ENCODE assay signal across 22 cellular contexts in genomic region chr13:94557836-94558235, GRCh38.
"Had no signal": no experiment of that assay in that cellular context is flagged by ENCODE, and none has a peak within 500 bp of the region (broad histone marks: within the 10 kb centered on the region; RNA-seq: fewer than 3 reads in every experiment).

No MANE protein-coding gene starts in this region.

- H3K9me3 ChIP-seq: esophagus muscularis mucosa, mucosa of descending colon, ovary, right atrium auricular region, suprapubic skin, thyroid gland, upper lobe of left lung, uterus had no signal

- H3K36me3 Mint-ChIP-seq: neural progenitor cell had no signal

- H3K4me1 ChIP-seq: esophagus muscularis mucosa, neural progenitor cell, right atrium auricular region, suprapubic skin, thyroid gland, upper lobe of left lung, uterus had no signal

- H3K27me3 Mint-ChIP-seq: effector memory CD8-positive, alpha-beta T cell; natural killer cell treated with Interleukin-12 subunit alpha and Interleukin-12 subunit beta and Interleukin-15 and Interleukin-18, amount 100 ng/mL, for 72 hours had no signal

- H3K4me3 ChIP-seq: esophagus muscularis mucosa, hepatocyte, mucosa of descending colon, neural progenitor cell, ovary, right atrium auricular region, suprapubic skin, thyroid gland, upper lobe of left lung, uterus had no signal

- H3K27ac Mint-ChIP-seq: dendritic cell treated with granulocyte-macrophage colony-stimulating factor and Interleukin-4, amounts not matched to agents 40 ng/mL and 50 ng/mL, for 4 days; effector memory CD8-positive, alpha-beta T cell; neural progenitor cell had no signal

- H3K27ac ChIP-seq: epithelial cell of prostate, esophagus muscularis mucosa, hepatocyte, neural progenitor cell, ovary, right atrium auricular region, suprapubic skin, thyroid gland, upper lobe of left lung, uterus had no signal

- DNase-seq: effector memory CD8-positive, alpha-beta T cell; foreskin melanocyte; head of caudate nucleus; kidney; left cardiac atrium; left ventricle myocardium superior; mucosa of descending colon; nucleus accumbens; ovary; small intestine; stimulated activated CD4-positive, alpha-beta T cell treated with anti-CD3 and anti-CD28 coated beads, Interleukin-12 subunit alpha, Interleukin-12 subunit beta, amount 100 ng/mL, for 4 hours; thyroid gland; upper lobe of left lung; uterus had no signal

- H3K36me3 ChIP-seq: neural progenitor cell, ovary, right atrium auricular region, suprapubic skin, thyroid gland, uterus had no signal

- H3K4me3 Mint-ChIP-seq: dendritic cell treated with granulocyte-macrophage colony-stimulating factor and Interleukin-4, amounts not matched to agents 40 ng/mL and 50 ng/mL, for 4 days; effector memory CD8-positive, alpha-beta T cell; natural killer cell treated with Interleukin-12 subunit alpha and Interleukin-12 subunit beta and Interleukin-15 and Interleukin-18, amount 100 ng/mL, for 72 hours; neural progenitor cell had no signal

- H3K9me3 Mint-ChIP-seq: dendritic cell treated with granulocyte-macrophage colony-stimulating factor and Interleukin-4, amounts not matched to agents 40 ng/mL and 50 ng/mL, for 4 days; effector memory CD8-positive, alpha-beta T cell; natural killer cell treated with Interleukin-12 subunit alpha and Interleukin-12 subunit beta and Interleukin-15 and Interleukin-18, amount 100 ng/mL, for 72 hours; neural progenitor cell had no signal

- ATAC-seq: effector memory CD8-positive, alpha-beta T cell; left ventricle myocardium superior; mucosa of descending colon had no signal

- H3K27me3 ChIP-seq: esophagus muscularis mucosa, hepatocyte, neural progenitor cell, ovary, right atrium auricular region, suprapubic skin, thyroid gland, upper lobe of left lung, uterus had no signal
